ENCODE assay signal across 26 cellular contexts in the genomic region with DNA sequence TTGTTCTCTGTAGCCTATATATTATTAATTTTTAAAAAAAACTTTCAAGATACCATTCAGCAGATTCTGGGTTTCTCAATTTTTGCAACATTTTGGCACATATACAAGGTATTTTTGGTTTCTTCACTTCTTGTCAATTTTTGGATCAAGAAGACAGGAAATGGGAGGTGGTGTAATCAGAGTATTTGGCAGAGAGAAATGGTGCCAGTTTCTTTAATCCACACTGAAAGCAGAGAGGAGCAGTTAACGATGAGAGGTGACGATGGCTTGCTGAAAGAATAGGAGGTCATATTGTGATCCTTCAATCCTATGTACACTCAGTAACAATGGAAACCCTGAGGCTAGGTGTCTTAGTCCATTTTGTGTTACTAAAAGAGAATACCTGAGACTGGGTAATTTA. TPM values are rescaled to one million over a fixed set of nuclear protein-coding genes. Genes with fewer than 3 reads are reported as not detected.
DNase-seq lines count a peak whose midpoint lies in the region; ATAC-seq and TF ChIP-seq lines count a peak whose summit lies in the region.
"Had no signal": no experiment of that assay in that cellular context is flagged by ENCODE, and none has a peak within 500 bp of the region (broad histone marks: within the 10 kb centered on the region; RNA-seq: fewer than 3 reads in every experiment).

No MANE protein-coding gene starts in this region.

- TF ChIP-seq POLR2A in esophagus squamous epithelium (IDR thresholded peaks at IDR 0.05): no peak

- peaks cover 2% of the 10 kb centered on the region for H3K4me1 Mint-ChIP-seq in activated CD4-positive, alpha-beta memory T cell treated with anti-CD3 and anti-CD28 coated beads, Interleukin-2, amount 10 ng/mL, durations not matched to agents 7 days and 5 days
- H3K4me1 Mint-ChIP-seq in activated CD4-positive, alpha-beta memory T cell treated with anti-CD3 and anti-CD28 coated beads for 36 hours (ENCODE audit: low read depth): peaks cover 7% of the 10 kb centered on the region
- H3K4me1 Mint-ChIP-seq: stimulated activated naive CD8-positive, alpha-beta T cell treated with anti-CD3 and anti-CD28 coated beads, Interleukin-15, amount 100 ng/mL, for 72 hours had no signal

- H3K4me1 ChIP-seq in adipocyte (ENCODE audit: control insufficient read depth, insufficient read depth, low read length) (peaks cover 33% of the 10 kb centered on the region), upper lobe of right lung (peaks cover 12% of the 10 kb centered on the region), esophagus squamous epithelium (peaks cover 0 to 35% (median 3%) of the 10 kb centered on the region in 3 donors)
- H3K4me1 ChIP-seq: BLaER1 had no signal

- no peaks in the 10 kb centered on the region for H3K27me3 ChIP-seq in adipocyte (replicated peaks; ENCODE audit: control insufficient read depth, insufficient read depth, low read length)
- H3K27me3 ChIP-seq in upper lobe of right lung: no peaks in the 10 kb centered on the region
- H3K27me3 ChIP-seq in esophagus squamous epithelium: no peaks in the 10 kb centered on the region
- H3K27me3 ChIP-seq: BLaER1, thyroid gland had no signal

- POLR2A ChIA-PET in activated CD4-positive, alpha-beta memory T cell treated with anti-CD3 and anti-CD28 coated beads, Interleukin-2, amount 10 ng/mL, durations not matched to agents 7 days and 5 days (lab: Charles Lee): no interaction called here
- POLR2A ChIA-PET in activated CD4-positive, alpha-beta memory T cell treated with anti-CD3 and anti-CD28 coated beads for 36 hours (lab: Charles Lee): no interaction called here

- H3K36me3 ChIP-seq in adipocyte (ENCODE audit: control insufficient read depth, insufficient read depth, low read length, severe bottlenecking): peaks cover 17% of the 10 kb centered on the region
- H3K36me3 ChIP-seq in upper lobe of right lung: peaks cover 22% of the 10 kb centered on the region
- peaks cover 0 to 49% (median 0%) of the 10 kb centered on the region in 3 donors for H3K36me3 ChIP-seq in esophagus squamous epithelium

- no peaks in the 10 kb centered on the region for H3K9me3 ChIP-seq in adipocyte (ENCODE audit: control insufficient read depth, low read length)
- no peaks in the 10 kb centered on the region for H3K9me3 ChIP-seq in upper lobe of right lung
- no peaks in the 10 kb centered on the region for H3K9me3 ChIP-seq in esophagus squamous epithelium
- H3K9me3 ChIP-seq: BLaER1, SK-N-SH, thyroid gland had no signal

- no peak overlapping the region for H3K9ac ChIP-seq in adipocyte (ENCODE audit: low read length)
- H3K9ac ChIP-seq: BLaER1, SK-N-SH had no signal

- H3K4me3 Mint-ChIP-seq in activated CD4-positive, alpha-beta memory T cell treated with anti-CD3 and anti-CD28 coated beads, Interleukin-2, amount 10 ng/mL, durations not matched to agents 7 days and 5 days: no peak overlapping the region
- H3K4me3 Mint-ChIP-seq in activated CD4-positive, alpha-beta memory T cell treated with anti-CD3 and anti-CD28 coated beads for 36 hours: no peak overlapping the region
- H3K4me3 Mint-ChIP-seq: immature natural killer cell; naive thymus-derived CD4-positive, alpha-beta T cell; stimulated activated naive CD8-positive, alpha-beta T cell treated with anti-CD3 and anti-CD28 coated beads, Interleukin-15, amount 100 ng/mL, for 72 hours had no signal

- intact Hi-C loops in activated CD4-positive, alpha-beta memory T cell treated with anti-CD3 and anti-CD28 coated beads for 36 hours (cut with micrococcal nuclease): no loop called here
- intact Hi-C loops in upper lobe of right lung (cut with DNase I) (no loop called here), esophagus squamous epithelium (cut with DNase I) (no loop called here)

- H3K27ac ChIP-seq in upper lobe of right lung (peak overlapping the region; percentile 47), esophagus squamous epithelium (peak overlapping the region in 1 of 4 donors; percentile 13)
- H3K27ac ChIP-seq: BLaER1 had no signal

- H3K27me3 Mint-ChIP-seq in activated CD4-positive, alpha-beta memory T cell treated with anti-CD3 and anti-CD28 coated beads, Interleukin-2, amount 10 ng/mL, durations not matched to agents 7 days and 5 days: no peaks in the 10 kb centered on the region
- H3K27me3 Mint-ChIP-seq in activated CD4-positive, alpha-beta memory T cell treated with anti-CD3 and anti-CD28 coated beads for 36 hours: no peaks in the 10 kb centered on the region
- H3K27me3 Mint-ChIP-seq: naive thymus-derived CD4-positive, alpha-beta T cell; stimulated activated naive CD8-positive, alpha-beta T cell treated with anti-CD3 and anti-CD28 coated beads, Interleukin-15, amount 100 ng/mL, for 72 hours had no signal

- H3K36me3 Mint-ChIP-seq in activated CD4-positive, alpha-beta memory T cell treated with anti-CD3 and anti-CD28 coated beads, Interleukin-2, amount 10 ng/mL, durations not matched to agents 7 days and 5 days (ENCODE audit: low read depth): peaks cover 66% of the 10 kb centered on the region
- peaks cover 42% of the 10 kb centered on the region for H3K36me3 Mint-ChIP-seq in activated CD4-positive, alpha-beta memory T cell treated with anti-CD3 and anti-CD28 coated beads for 36 hours

- no peaks in the 10 kb centered on the region for H3K9me3 Mint-ChIP-seq in activated CD4-positive, alpha-beta memory T cell treated with anti-CD3 and anti-CD28 coated beads, Interleukin-2, amount 10 ng/mL, durations not matched to agents 7 days and 5 days
- H3K9me3 Mint-ChIP-seq in activated CD4-positive, alpha-beta memory T cell treated with anti-CD3 and anti-CD28 coated beads for 36 hours: no peaks in the 10 kb centered on the region
- H3K9me3 Mint-ChIP-seq: immature natural killer cell; naive thymus-derived CD4-positive, alpha-beta T cell; stimulated activated naive CD8-positive, alpha-beta T cell treated with anti-CD3 and anti-CD28 coated beads, Interleukin-15, amount 100 ng/mL, for 72 hours had no signal

- CTCF ChIA-PET in activated CD4-positive, alpha-beta memory T cell treated with anti-CD3 and anti-CD28 coated beads, Interleukin-2, amount 10 ng/mL, durations not matched to agents 7 days and 5 days (lab: Charles Lee): interaction anchor here (0.6 to 5.6 kb wide), 2 partner anchors 12 to 460 kb away, joined by 5 to 40 read pairs; no protein-coding TSS in a partner anchor
- CTCF ChIA-PET in activated CD4-positive, alpha-beta memory T cell treated with anti-CD3 and anti-CD28 coated beads for 36 hours (lab: Charles Lee): interaction anchor here (3.5 kb wide), 1 partner anchor 12 kb away, joined by 23 read pairs; no protein-coding TSS in a partner anchor

- TF ChIP-seq CTCF in upper lobe of right lung (IDR thresholded peaks at IDR 0.05): no peak
- TF ChIP-seq CTCF in esophagus squamous epithelium (IDR thresholded peaks at IDR 0.05): no peak

- H3K27ac Mint-ChIP-seq in activated CD4-positive, alpha-beta memory T cell treated with anti-CD3 and anti-CD28 coated beads, Interleukin-2, amount 10 ng/mL, durations not matched to agents 7 days and 5 days: peak overlapping the region; percentile 12
- H3K27ac Mint-ChIP-seq in activated CD4-positive, alpha-beta memory T cell treated with anti-CD3 and anti-CD28 coated beads for 36 hours: no peak overlapping the region
- H3K27ac Mint-ChIP-seq: stimulated activated naive CD8-positive, alpha-beta T cell treated with anti-CD3 and anti-CD28 coated beads, Interleukin-15, amount 100 ng/mL, for 72 hours had no signal

- WGBS in esophagus squamous epithelium, 2 donors: 39 to 66% methylated on average over 2 of the region's 2 CpGs

- ATAC-seq in left lobe of liver (peak; percentile 67), upper lobe of right lung (no peak)
- ATAC-seq: naive thymus-derived CD4-positive, alpha-beta T cell; stimulated activated naive CD8-positive, alpha-beta T cell treated with anti-CD3 and anti-CD28 coated beads, Interleukin-15, amount 100 ng/mL, for 72 hours had no signal

- H3K4me3 ChIP-seq in adipocyte (ENCODE audit: low read length) (no peak overlapping the region), upper lobe of right lung (no peak overlapping the region), esophagus squamous epithelium (no peak overlapping the region)
- H3K4me3 ChIP-seq: BLaER1, thyroid gland had no signal

- DNase-seq in activated CD4-positive, alpha-beta memory T cell treated with anti-CD3 and anti-CD28 coated beads, Interleukin-2, amount 10 ng/mL, durations not matched to agents 7 days and 5 days: no peak
- DNase-seq in activated CD4-positive, alpha-beta memory T cell treated with anti-CD3 and anti-CD28 coated beads for 36 hours: no peak
- peak; percentile 35 for DNase-seq in adipocyte (ENCODE audit: low read depth)
- no peak for DNase-seq in left lobe of liver (ENCODE audit: low spot score)
- DNase-seq in upper lobe of right lung: no peak
- DNase-seq in T1000 (lab: John Stamatoyannopoulos, UW): no peak
- no peak for DNase-seq in esophagus squamous epithelium (lab: John Stamatoyannopoulos, UW)
- DNase-seq: activated CD4-positive, alpha-beta T cell treated with anti-CD3 and anti-CD28 coated beads for 1 hour; activated effector memory CD4-positive, alpha-beta T cell treated with Interleukin-2 at 50 U/mL for 16 hours; activated T-cell treated with anti-CD3 and anti-CD28 coated beads for 4 hours; effector CD4-positive, alpha-beta T cell; hypothalamus; immature natural killer cell; IMR-90; midbrain; naive thymus-derived CD4-positive, alpha-beta T cell; NCI-H446; NCI-H82; SK-N-SH; small intestine; stimulated activated CD4-positive, alpha-beta T cell treated with anti-CD3 and anti-CD28 coated beads, Interleukin-1b, Interleukin-23, amount 100 ng/mL, for 48 hours; stimulated activated CD8-positive, alpha-beta memory T cell treated with anti-CD3 and anti-CD28 coated beads, Interleukin-4, amount 100 ng/mL, for 48 hours; stimulated activated naive CD8-positive, alpha-beta T cell treated with anti-CD3 and anti-CD28 coated beads, Interleukin-15, amount 100 ng/mL, for 72 hours; T-helper 2 cell; thyroid gland had no signal

RNA-seq across cellular contexts. Expression of a gene that starts 16.4 kb away (rescaled TPM):
- total RNA-seq in activated CD4-positive, alpha-beta memory T cell treated with anti-CD3 and anti-CD28 coated beads, Interleukin-2, amount 10 ng/mL, durations not matched to agents 7 days and 5 days: 100 to 1,000 TPM in 1 of 2 experiments, 10 to 100 TPM in 1; 96.4 to 110 TPM
- total RNA-seq in activated CD4-positive, alpha-beta memory T cell treated with anti-CD3 and anti-CD28 coated beads for 36 hours: 10 to 100 TPM; 96.6 to 99.9 TPM
- 190 TPM for total RNA-seq in left lobe of liver
- 67.7 TPM for total RNA-seq in upper lobe of right lung
- total RNA-seq in esophagus squamous epithelium: 10 to 100 TPM; 16.0 to 35.1 (median 29.1) TPM
